ENCODE assay signal across 21 cellular contexts in genomic region chr10:52119507-52119906, GRCh38.
"Had no signal": no experiment of that assay in that cellular context is flagged by ENCODE, and none has a peak within 500 bp of the region (broad histone marks: within the 10 kb centered on the region; RNA-seq: fewer than 3 reads in every experiment).

No MANE protein-coding gene starts in this region.

- ATAC-seq: HepG2, Panc1 had no signal

- H3K4me3 ChIP-seq: MG63 had no signal

- DNase-seq: IMR-90, Karpas-422, KG1, MG63, NCI-H1092, NCI-H1105 treated with DMSO at 0.1 percent for 48 hours, NCI-H1417 treated with DMSO at 0.1 percent for 48 hours, NCI-H146, NCI-H1694 treated with DMSO at 0.1 percent for 48 hours, NCI-H1930, NCI-H2081, NCI-H2107, NCI-H2227 treated with DMSO at 0.1 percent for 48 hours, NCI-H524, NCI-H69, NCI-H774, SHP77, SK-N-SH had no signal

- H3K27ac ChIP-seq: RWPE1 had no signal

- H3K27me3 ChIP-seq: MG63 had no signal

- H3K36me3 ChIP-seq: MG63 had no signal

- FAIRE-seq: HepG2 had no signal
